1 cellular context compared by ENCODE assay signal in genomic region chr6:4281341-4282293, GRCh38.
A peak's percentile ranks its signal among the peaks of the same experiment; 100 is the strongest.
TF ChIP-seq lines count a peak whose summit lies in the region.

No MANE protein-coding gene starts in this region.

TF ChIP-seq in HEK293, 187 proteins besides CTCF, POLR2A, EP300 and RAD21 (continued from another document and continues in another):
- TF ChIP-seq ZBTB10 (tag by site-specific recombination; IDR thresholded peaks at IDR 0.05) = peak; percentile 41; the same call in 1 of the 2 replicates
- TF ChIP-seq ZBTB48 (tag by site-specific recombination; IDR thresholded peaks at IDR 0.05) = peak; percentile 45; the same call in 1 of the 2 replicates
- no peak; the same call in 1 of the 2 replicates for TF ChIP-seq ZNF394 (tag by site-specific recombination; IDR thresholded peaks at IDR 0.05; ENCODE audit: borderline replicate concordance)
- no peak for TF ChIP-seq AEBP2 (tag by site-specific recombination; IDR thresholded peaks at IDR 0.05; ENCODE audit: borderline replicate concordance)
- no peak for TF ChIP-seq ZNF626 (tag by site-specific recombination; IDR thresholded peaks at IDR 0.05)
- TF ChIP-seq ZNF600 (tag by site-specific recombination; IDR thresholded peaks at IDR 0.05) = peak; percentile 95
- TF ChIP-seq ZNF133 (tag by site-specific recombination; IDR thresholded peaks at IDR 0.05) = no peak
- TF ChIP-seq ZNF223 (tag by site-specific recombination; IDR thresholded peaks at IDR 0.05) = no peak
- peak; percentile 69 for TF ChIP-seq ZBTB17 (tag by site-specific recombination; IDR thresholded peaks at IDR 0.05)
- TF ChIP-seq, protein P1, sequence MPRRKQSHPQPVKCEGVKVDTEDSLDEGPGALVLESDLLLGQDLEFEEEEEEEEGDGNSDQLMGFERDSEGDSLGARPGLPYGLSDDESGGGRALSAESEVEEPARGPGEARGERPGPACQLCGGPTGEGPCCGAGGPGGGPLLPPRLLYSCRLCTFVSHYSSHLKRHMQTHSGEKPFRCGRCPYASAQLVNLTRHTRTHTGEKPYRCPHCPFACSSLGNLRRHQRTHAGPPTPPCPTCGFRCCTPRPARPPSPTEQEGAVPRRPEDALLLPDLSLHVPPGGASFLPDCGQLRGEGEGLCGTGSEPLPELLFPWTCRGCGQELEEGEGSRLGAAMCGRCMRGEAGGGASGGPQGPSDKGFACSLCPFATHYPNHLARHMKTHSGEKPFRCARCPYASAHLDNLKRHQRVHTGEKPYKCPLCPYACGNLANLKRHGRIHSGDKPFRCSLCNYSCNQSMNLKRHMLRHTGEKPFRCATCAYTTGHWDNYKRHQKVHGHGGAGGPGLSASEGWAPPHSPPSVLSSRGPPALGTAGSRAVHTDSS (tag by site-specific recombination; IDR thresholded peaks at IDR 0.05) = no peak
- peak; percentile 29; the same call in 1 of the 2 replicates for TF ChIP-seq OSR2 (tag by site-specific recombination; IDR thresholded peaks at IDR 0.05)
- TF ChIP-seq ZNF114 (tag by site-specific recombination; IDR thresholded peaks at IDR 0.05) = no peak
- TF ChIP-seq ZNF561 (tag by site-specific recombination; IDR thresholded peaks at IDR 0.05; ENCODE audit: borderline replicate concordance) = no peak
- peak; percentile 69; the same call in 1 of the 2 replicates for TF ChIP-seq SCRT1 (tag by site-specific recombination; IDR thresholded peaks at IDR 0.05; ENCODE audit: borderline replicate concordance)
- no peak for TF ChIP-seq ZNF624 (tag by site-specific recombination; IDR thresholded peaks at IDR 0.05)
- TF ChIP-seq ZNF169 (tag by site-specific recombination; IDR thresholded peaks at IDR 0.05) = no peak
- no peak for TF ChIP-seq ZNF311 (tag by site-specific recombination; IDR thresholded peaks at IDR 0.05; ENCODE audit: borderline replicate concordance)
- TF ChIP-seq ZNF843 (tag by site-specific recombination; IDR thresholded peaks at IDR 0.05) = 0 out of 2 replicates have a peak, but pooled peaks have one; percentile 17
- TF ChIP-seq ZFP3 (tag by site-specific recombination; IDR thresholded peaks at IDR 0.05; ENCODE audit: low read depth) = no peak
- no peak for TF ChIP-seq ZNF292 (tag by site-specific recombination; IDR thresholded peaks at IDR 0.05; ENCODE audit: borderline replicate concordance, low read depth)
- no peak for TF ChIP-seq ZNF48 (tag by site-specific recombination; IDR thresholded peaks at IDR 0.05)
- no peak for TF ChIP-seq ZNF398 (tag by site-specific recombination; IDR thresholded peaks at IDR 0.05)
- no peak for TF ChIP-seq ZNF621 (tag by site-specific recombination; IDR thresholded peaks at IDR 0.05)
- TF ChIP-seq ZBTB20 (tag by site-specific recombination; IDR thresholded peaks at IDR 0.05) = peak; percentile 18; the same call in 1 of the 2 replicates
- TF ChIP-seq ZNF19 (tag by site-specific recombination; IDR thresholded peaks at IDR 0.05; ENCODE audit: low read depth) = no peak
- TF ChIP-seq, protein P2, sequence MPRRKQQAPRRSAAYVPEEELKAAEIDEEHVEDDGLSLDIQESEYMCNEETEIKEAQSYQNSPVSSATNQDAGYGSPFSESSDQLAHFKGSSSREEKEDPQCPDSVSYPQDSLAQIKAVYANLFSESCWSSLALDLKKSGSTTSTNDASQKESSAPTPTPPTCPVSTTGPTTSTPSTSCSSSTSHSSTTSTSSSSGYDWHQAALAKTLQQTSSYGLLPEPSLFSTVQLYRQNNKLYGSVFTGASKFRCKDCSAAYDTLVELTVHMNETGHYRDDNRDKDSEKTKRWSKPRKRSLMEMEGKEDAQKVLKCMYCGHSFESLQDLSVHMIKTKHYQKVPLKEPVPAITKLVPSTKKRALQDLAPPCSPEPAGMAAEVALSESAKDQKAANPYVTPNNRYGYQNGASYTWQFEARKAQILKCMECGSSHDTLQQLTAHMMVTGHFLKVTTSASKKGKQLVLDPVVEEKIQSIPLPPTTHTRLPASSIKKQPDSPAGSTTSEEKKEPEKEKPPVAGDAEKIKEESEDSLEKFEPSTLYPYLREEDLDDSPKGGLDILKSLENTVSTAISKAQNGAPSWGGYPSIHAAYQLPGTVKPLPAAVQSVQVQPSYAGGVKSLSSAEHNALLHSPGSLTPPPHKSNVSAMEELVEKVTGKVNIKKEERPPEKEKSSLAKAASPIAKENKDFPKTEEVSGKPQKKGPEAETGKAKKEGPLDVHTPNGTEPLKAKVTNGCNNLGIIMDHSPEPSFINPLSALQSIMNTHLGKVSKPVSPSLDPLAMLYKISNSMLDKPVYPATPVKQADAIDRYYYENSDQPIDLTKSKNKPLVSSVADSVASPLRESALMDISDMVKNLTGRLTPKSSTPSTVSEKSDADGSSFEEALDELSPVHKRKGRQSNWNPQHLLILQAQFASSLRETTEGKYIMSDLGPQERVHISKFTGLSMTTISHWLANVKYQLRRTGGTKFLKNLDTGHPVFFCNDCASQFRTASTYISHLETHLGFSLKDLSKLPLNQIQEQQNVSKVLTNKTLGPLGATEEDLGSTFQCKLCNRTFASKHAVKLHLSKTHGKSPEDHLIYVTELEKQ (tag by site-specific recombination; IDR thresholded peaks at IDR 0.05; ENCODE audit: borderline replicate concordance) = no peak
- no peak for TF ChIP-seq ZBTB21 (tag by site-specific recombination; IDR thresholded peaks at IDR 0.05)
- no peak for TF ChIP-seq OVOL3 (tag by site-specific recombination; IDR thresholded peaks at IDR 0.05)
- peak; percentile 93 for TF ChIP-seq ZIC2 (tag by site-specific recombination; IDR thresholded peaks at IDR 0.05)
- TF ChIP-seq GFI1B (tag by site-specific recombination; IDR thresholded peaks at IDR 0.05) = no peak
- no peak for TF ChIP-seq ZNF335 (tag by site-specific recombination; conservative IDR thresholded peaks at IDR 0.05)
- TF ChIP-seq RBAK (tag by site-specific recombination; IDR thresholded peaks at IDR 0.05) = no peak
- TF ChIP-seq TRIM28 (IDR thresholded peaks at IDR 0.05; ENCODE audit: borderline replicate concordance, low read length) = no peak
- TF ChIP-seq, protein P3, sequence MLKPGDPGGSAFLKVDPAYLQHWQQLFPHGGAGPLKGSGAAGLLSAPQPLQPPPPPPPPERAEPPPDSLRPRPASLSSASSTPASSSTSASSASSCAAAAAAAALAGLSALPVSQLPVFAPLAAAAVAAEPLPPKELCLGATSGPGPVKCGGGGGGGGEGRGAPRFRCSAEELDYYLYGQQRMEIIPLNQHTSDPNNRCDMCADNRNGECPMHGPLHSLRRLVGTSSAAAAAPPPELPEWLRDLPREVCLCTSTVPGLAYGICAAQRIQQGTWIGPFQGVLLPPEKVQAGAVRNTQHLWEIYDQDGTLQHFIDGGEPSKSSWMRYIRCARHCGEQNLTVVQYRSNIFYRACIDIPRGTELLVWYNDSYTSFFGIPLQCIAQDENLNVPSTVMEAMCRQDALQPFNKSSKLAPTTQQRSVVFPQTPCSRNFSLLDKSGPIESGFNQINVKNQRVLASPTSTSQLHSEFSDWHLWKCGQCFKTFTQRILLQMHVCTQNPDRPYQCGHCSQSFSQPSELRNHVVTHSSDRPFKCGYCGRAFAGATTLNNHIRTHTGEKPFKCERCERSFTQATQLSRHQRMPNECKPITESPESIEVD (tag by site-specific recombination; IDR thresholded peaks at IDR 0.05) = no peak
- no peak for TF ChIP-seq FEZF1 (tag by site-specific recombination; IDR thresholded peaks at IDR 0.05)
- TF ChIP-seq ZBTB49 (tag by site-specific recombination; IDR thresholded peaks at IDR 0.05; ENCODE audit: low read depth) = no peak
- peak; percentile 61; the same call in 1 of the 2 replicates for TF ChIP-seq ZFP37 (tag by site-specific recombination; IDR thresholded peaks at IDR 0.05)
- TF ChIP-seq PRDM1 (tag by site-specific recombination; IDR thresholded peaks at IDR 0.05) = no peak
- TF ChIP-seq KLF1 (tag by site-specific recombination; IDR thresholded peaks at IDR 0.05) = no peak
- TF ChIP-seq, protein P4, sequence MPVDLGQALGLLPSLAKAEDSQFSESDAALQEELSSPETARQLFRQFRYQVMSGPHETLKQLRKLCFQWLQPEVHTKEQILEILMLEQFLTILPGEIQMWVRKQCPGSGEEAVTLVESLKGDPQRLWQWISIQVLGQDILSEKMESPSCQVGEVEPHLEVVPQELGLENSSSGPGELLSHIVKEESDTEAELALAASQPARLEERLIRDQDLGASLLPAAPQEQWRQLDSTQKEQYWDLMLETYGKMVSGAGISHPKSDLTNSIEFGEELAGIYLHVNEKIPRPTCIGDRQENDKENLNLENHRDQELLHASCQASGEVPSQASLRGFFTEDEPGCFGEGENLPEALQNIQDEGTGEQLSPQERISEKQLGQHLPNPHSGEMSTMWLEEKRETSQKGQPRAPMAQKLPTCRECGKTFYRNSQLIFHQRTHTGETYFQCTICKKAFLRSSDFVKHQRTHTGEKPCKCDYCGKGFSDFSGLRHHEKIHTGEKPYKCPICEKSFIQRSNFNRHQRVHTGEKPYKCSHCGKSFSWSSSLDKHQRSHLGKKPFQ (tag by site-specific recombination; IDR thresholded peaks at IDR 0.05) = no peak
- TF ChIP-seq GLIS1 (tag by site-specific recombination; IDR thresholded peaks at IDR 0.05) = peak; percentile 64
- no peak for TF ChIP-seq ZNF530 (tag by site-specific recombination; IDR thresholded peaks at IDR 0.05; ENCODE audit: low read depth)
- TF ChIP-seq ZNF747 (tag by site-specific recombination; IDR thresholded peaks at IDR 0.05) = no peak
- TF ChIP-seq ZNF426 (tag by site-specific recombination; IDR thresholded peaks at IDR 0.05) = no peak
- TF ChIP-seq MZF1 (tag by site-specific recombination; IDR thresholded peaks at IDR 0.05; ENCODE audit: borderline replicate concordance) = no peak
- no peak for TF ChIP-seq ZNF768 (tag by site-specific recombination; IDR thresholded peaks at IDR 0.05)
